Comparison of ENCODE assay signal across 11 cellular contexts in genomic region chr16:57184113-57184512, GRCh38. TPM values are rescaled to one million over a fixed set of nuclear protein-coding genes. Genes with fewer than 3 reads are reported as not detected.
DNase-seq lines count a peak whose midpoint lies in the region; ATAC-seq and TF ChIP-seq lines count a peak whose summit lies in the region.
"Had no signal": no experiment of that assay in that cellular context is flagged by ENCODE, and none has a peak within 500 bp of the region (broad histone marks: within the 10 kb centered on the region; RNA-seq: fewer than 3 reads in every experiment).

No MANE protein-coding gene starts in this region.

- H3K4ac ChIP-seq in H9 (ENCODE audit: low read depth, low read length), result no peak overlapping the region

- no peak overlapping the region for H4K5ac ChIP-seq in H9 (ENCODE audit: insufficient read length, low read depth, low read length)

- H2BK15ac ChIP-seq in H9 (ENCODE audit: low read depth, low read length), result no peak overlapping the region

- H3K9me3 ChIP-seq in BLaER1 treated with 17β-estradiol and CSF1 and Interleukin-3, amounts not matched to agents 10 nM and 100 nM (replicated peaks in 1 of 11), result no peaks in the 10 kb centered on the region
- H3K9me3 ChIP-seq in H9 (ENCODE audit: control insufficient read depth, low read depth, low read length) (no peaks in the 10 kb centered on the region), right cardiac atrium (ENCODE audit: control insufficient read depth, low read length) (no peaks in the 10 kb centered on the region)

- H2BK12ac ChIP-seq in H9 (ENCODE audit: insufficient read length, low read depth, low read length), result no peak overlapping the region

- H3T11ph ChIP-seq in H9 (ENCODE audit: low read length), result no peak overlapping the region

- H4K8ac ChIP-seq in H9 (replicated peaks; ENCODE audit: insufficient read length, low read depth, low read length), result no peak overlapping the region

- DNase-seq in H9 (no peak), mesothelial cell of epicardium (ENCODE audit: low spot score in 2 of 2, unreplicated experiment in 2 of 2) (no peak), right cardiac atrium (no peak), HK-2 (ENCODE audit: unreplicated experiment) (no peak), retina (no peak)
- no peak for DNase-seq in activated T-helper 1 cell treated with anti-CD3 and anti-CD28 coated beads, Interleukin-12 subunit alpha, Interleukin-12 subunit beta, Interleukin-2, Interleukin-4 antibody, amounts not matched to agents 30 ng/mL and 10 ng/mL and 1 ng/mL, durations not matched to agents 14 hours and 24 hours and 36 hours (ENCODE audit: low spot score)
- DNase-seq: activated effector memory CD4-positive, alpha-beta T cell treated with Interleukin-2 at 50 U/mL for 16 hours; NCI-H1930 had no signal

- no peak overlapping the region for H3K56ac ChIP-seq in H9 (ENCODE audit: insufficient read length, low read depth, low read length)

- no peak overlapping the region for H3K27ac ChIP-seq in BLaER1 treated with 17β-estradiol and CSF1 and Interleukin-3, amounts not matched to agents 10 nM and 100 nM
- H3K27ac ChIP-seq in H9 (ENCODE audit: insufficient read length, low read depth, low read length) (no peak overlapping the region), right cardiac atrium (ENCODE audit: low read length) (no peak overlapping the region)

- H3K27me3 ChIP-seq in BLaER1 treated with 17β-estradiol and CSF1 and Interleukin-3, amounts not matched to agents 10 nM and 100 nM, result no peaks in the 10 kb centered on the region
- H3K27me3 ChIP-seq in H9 (ENCODE audit: insufficient read depth, low read length) (no peaks in the 10 kb centered on the region), right cardiac atrium (ENCODE audit: control insufficient read depth, insufficient read depth) (no peaks in the 10 kb centered on the region)

- H3K23me2 ChIP-seq in H9 (ENCODE audit: insufficient read length, low read depth, low read length, poor library complexity, severe bottlenecking), result peaks cover 14% of the 10 kb centered on the region

- peaks cover 45 to 49% of the 10 kb centered on the region in 2 experiments for H3K4me1 Mint-ChIP-seq in H9
- H3K4me1 Mint-ChIP-seq in activated T-helper 1 cell treated with anti-CD3 and anti-CD28 coated beads, Interleukin-12 subunit alpha, Interleukin-12 subunit beta, Interleukin-2, Interleukin-4 antibody, amounts not matched to agents 30 ng/mL and 10 ng/mL and 1 ng/mL, durations not matched to agents 14 hours and 24 hours and 36 hours (ENCODE audit: low read depth), result peaks cover 40% of the 10 kb centered on the region
- peaks cover 31% of the 10 kb centered on the region for H3K4me1 Mint-ChIP-seq in mesothelial cell of epicardium

- H3K4me2 ChIP-seq in BLaER1 treated with 17β-estradiol and CSF1 and Interleukin-3, amounts not matched to agents 10 nM and 100 nM, result peak overlapping the region; percentile 87 to 99 (median 91); a peak in 21 of 22 replicates
- H3K4me2 ChIP-seq in H9 (ENCODE audit: insufficient read depth, insufficient read length, low read length), result no peak overlapping the region

- H2BK20ac ChIP-seq in H9 (ENCODE audit: low read depth, low read length, poor library complexity, severe bottlenecking), result no peak overlapping the region

- H3K27me3 Mint-ChIP-seq in H9 (ENCODE audit: low read depth) (no peaks in the 10 kb centered on the region), mesothelial cell of epicardium (ENCODE audit: low read depth) (no peaks in the 10 kb centered on the region)
- H3K27me3 Mint-ChIP-seq in activated T-helper 1 cell treated with anti-CD3 and anti-CD28 coated beads, Interleukin-12 subunit alpha, Interleukin-12 subunit beta, Interleukin-2, Interleukin-4 antibody, amounts not matched to agents 30 ng/mL and 10 ng/mL and 1 ng/mL, durations not matched to agents 14 hours and 24 hours and 36 hours (ENCODE audit: insufficient read depth), result no peaks in the 10 kb centered on the region

- no peak overlapping the region for H2BK5ac ChIP-seq in H9 (ENCODE audit: insufficient read length, low read length)

- H3K79me2 ChIP-seq in H9 (ENCODE audit: insufficient read depth, low read length), result peaks cover 18% of the 10 kb centered on the region

- peaks cover 4% of the 10 kb centered on the region for H3K79me1 ChIP-seq in H9 (ENCODE audit: insufficient read depth, low read depth, low read length, poor library complexity, severe bottlenecking)

- no peak overlapping the region for H2AK5ac ChIP-seq in H9 (ENCODE audit: insufficient read length, low read length)

- intact Hi-C loops in activated T-helper 1 cell treated with anti-CD3 and anti-CD28 coated beads, Interleukin-12 subunit alpha, Interleukin-12 subunit beta, Interleukin-2, Interleukin-4 antibody, amounts not matched to agents 30 ng/mL and 10 ng/mL and 1 ng/mL, durations not matched to agents 14 hours and 24 hours and 36 hours (cut with micrococcal nuclease), result loop anchor here (10.0 kb wide), 1 partner anchor 449 kb away; the partner anchor contains the start of gene NUP93
- intact Hi-C loops in right cardiac atrium (cut with DNase I), result no loop called here

- ATAC-seq in right cardiac atrium, result no peak
- no peak for ATAC-seq in HG02678 (IDR thresholded peaks at IDR 0.05; ENCODE audit: unreplicated experiment)
- ATAC-seq: sciatic nerve had no signal

- peaks cover 13 to 54% (median 34%) of the 10 kb centered on the region in 11 experiments; a peak in 18 of 22 replicates for H4K20me1 ChIP-seq in BLaER1 treated with 17β-estradiol and CSF1 and Interleukin-3, amounts not matched to agents 10 nM and 100 nM
- H4K20me1 ChIP-seq in H9 (ENCODE audit: control insufficient read depth, insufficient read depth, insufficient read length), result no peaks in the 10 kb centered on the region

- H3K14ac ChIP-seq in H9 (ENCODE audit: insufficient read depth, low read length), result no peak overlapping the region

- no peak overlapping the region for H3K23ac ChIP-seq in H9 (ENCODE audit: insufficient read length, low read depth, low read length)

- H3K9me3 Mint-ChIP-seq in H9 (no peaks in the 10 kb centered on the region; a peak in 1 of 5 replicates), mesothelial cell of epicardium (peaks cover 4% of the 10 kb centered on the region)
- H3K9me3 Mint-ChIP-seq in activated T-helper 1 cell treated with anti-CD3 and anti-CD28 coated beads, Interleukin-12 subunit alpha, Interleukin-12 subunit beta, Interleukin-2, Interleukin-4 antibody, amounts not matched to agents 30 ng/mL and 10 ng/mL and 1 ng/mL, durations not matched to agents 14 hours and 24 hours and 36 hours, result no peaks in the 10 kb centered on the region

- H3K4me3 Mint-ChIP-seq in H9 (peak overlapping the region; percentile 98 to 99), mesothelial cell of epicardium (peak overlapping the region; percentile 95)
- H3K4me3 Mint-ChIP-seq in activated T-helper 1 cell treated with anti-CD3 and anti-CD28 coated beads, Interleukin-12 subunit alpha, Interleukin-12 subunit beta, Interleukin-2, Interleukin-4 antibody, amounts not matched to agents 30 ng/mL and 10 ng/mL and 1 ng/mL, durations not matched to agents 14 hours and 24 hours and 36 hours, result peak overlapping the region; percentile 96

- no peak overlapping the region for H2AFZ ChIP-seq in H9 (ENCODE audit: low read length)

- TF ChIP-seq CTCF in H9 (conservative IDR thresholded peaks at IDR 0.05) (no peak), mesothelial cell of epicardium (IDR thresholded peaks at IDR 0.05; ENCODE audit: unreplicated experiment) (no peak)

- H3K18ac ChIP-seq in H9 (ENCODE audit: insufficient read length, low read depth, low read length), result no peak overlapping the region

- H4K91ac ChIP-seq in H9 (ENCODE audit: insufficient read length, low read depth, low read length), result no peak overlapping the region

- 0 out of 22 replicates have a peak overlapping the region, but pooled peaks of 2 of the 11 experiments have one; percentile 89 to 97 for H3K9ac ChIP-seq in BLaER1 treated with 17β-estradiol and CSF1 and Interleukin-3, amounts not matched to agents 10 nM and 100 nM
- no peak overlapping the region for H3K9ac ChIP-seq in H9 (ENCODE audit: extremely low read depth, insufficient read length, low read length)

- 100% methylated on average over 2 of the region's 4 CpGs for WGBS in H9 (ENCODE audit: extremely low coverage, insufficient read length, low lambda C conversion rate)
- 95% methylated on average over 4 of the region's 4 CpGs for WGBS in right cardiac atrium

- H2BK120ac ChIP-seq in H9 (ENCODE audit: low read depth, low read length, poor library complexity, severe bottlenecking), result no peak overlapping the region

- peaks cover 0 to 20% (median 7%) of the 10 kb centered on the region in 11 experiments; a peak in 14 of 22 replicates for H3K36me3 ChIP-seq in BLaER1 treated with 17β-estradiol and CSF1 and Interleukin-3, amounts not matched to agents 10 nM and 100 nM

- H3K36me3 Mint-ChIP-seq in H9 (ENCODE audit: insufficient read depth in 1 of 3, low read depth in 3 of 3), result peaks cover 0 to 4% (median 0%) of the 10 kb centered on the region in 3 experiments; a peak in 4 of 7 replicates
- peaks cover 15% of the 10 kb centered on the region for H3K36me3 Mint-ChIP-seq in activated T-helper 1 cell treated with anti-CD3 and anti-CD28 coated beads, Interleukin-12 subunit alpha, Interleukin-12 subunit beta, Interleukin-2, Interleukin-4 antibody, amounts not matched to agents 30 ng/mL and 10 ng/mL and 1 ng/mL, durations not matched to agents 14 hours and 24 hours and 36 hours (ENCODE audit: low read depth)
- H3K36me3 Mint-ChIP-seq in mesothelial cell of epicardium, result peaks cover 3% of the 10 kb centered on the region

- H3K4me1 ChIP-seq in BLaER1 treated with 17β-estradiol and CSF1 and Interleukin-3, amounts not matched to agents 10 nM and 100 nM, result peaks cover 22 to 40% (median 35%) of the 10 kb centered on the region in 10 experiments
- peaks cover 2% of the 10 kb centered on the region; the same call in 1 of the 2 replicates for H3K4me1 ChIP-seq in H9 (ENCODE audit: insufficient read depth, low read length)
- peaks cover 2% of the 10 kb centered on the region for H3K4me1 ChIP-seq in right cardiac atrium (ENCODE audit: control insufficient read depth, insufficient read depth, low read length)

- H3K4me3 ChIP-seq in BLaER1 treated with 17β-estradiol and CSF1 and Interleukin-3, amounts not matched to agents 10 nM and 100 nM, result peak overlapping the region in 8 of 10 experiments; percentile 83 to 99 (median 87); a peak in 10 of 20 replicates
- H3K4me3 ChIP-seq in right cardiac atrium (ENCODE audit: low read length), result no peak overlapping the region

- H3K27ac Mint-ChIP-seq in H9 (no peak overlapping the region), mesothelial cell of epicardium (no peak overlapping the region)
- peak overlapping the region; percentile 74 for H3K27ac Mint-ChIP-seq in activated T-helper 1 cell treated with anti-CD3 and anti-CD28 coated beads, Interleukin-12 subunit alpha, Interleukin-12 subunit beta, Interleukin-2, Interleukin-4 antibody, amounts not matched to agents 30 ng/mL and 10 ng/mL and 1 ng/mL, durations not matched to agents 14 hours and 24 hours and 36 hours

RNA-seq across cellular contexts. Expression of gene PSME3IP1, which starts 1.7 kb away (rescaled TPM):
- total RNA-seq in H9 (2021) (102 and 103 TPM in 2 replicates), mesothelial cell of epicardium (105 to 112 TPM (median 107 TPM) in 3 replicates), right cardiac atrium (10 to 100 TPM; 63.6 to 68.7 (median 65.0) TPM)
- total RNA-seq in activated T-helper 1 cell treated with anti-CD3 and anti-CD28 coated beads, Interleukin-12 subunit alpha, Interleukin-12 subunit beta, Interleukin-2, Interleukin-4 antibody, amounts not matched to agents 30 ng/mL and 10 ng/mL and 1 ng/mL, durations not matched to agents 14 hours and 24 hours and 36 hours, result 116 and 124 TPM in 2 replicates
- 57.8 TPM for polyA plus RNA-seq in right cardiac atrium

RNA-seq across cellular contexts. Expression of gene RSPRY1, which starts 2.0 kb away (rescaled TPM):
- total RNA-seq in H9 (2021) (34.4 and 36.1 TPM in 2 replicates), mesothelial cell of epicardium (43.8 to 50.7 TPM (median 44.0 TPM) in 3 replicates), right cardiac atrium (10 to 100 TPM; 13.7 to 21.1 (median 17.4) TPM)
- total RNA-seq in activated T-helper 1 cell treated with anti-CD3 and anti-CD28 coated beads, Interleukin-12 subunit alpha, Interleukin-12 subunit beta, Interleukin-2, Interleukin-4 antibody, amounts not matched to agents 30 ng/mL and 10 ng/mL and 1 ng/mL, durations not matched to agents 14 hours and 24 hours and 36 hours, result 36.0 and 36.5 TPM in 2 replicates
- 7.3 TPM for polyA plus RNA-seq in right cardiac atrium
